15 cellular contexts compared by ENCODE assay signal in the genomic region with DNA sequence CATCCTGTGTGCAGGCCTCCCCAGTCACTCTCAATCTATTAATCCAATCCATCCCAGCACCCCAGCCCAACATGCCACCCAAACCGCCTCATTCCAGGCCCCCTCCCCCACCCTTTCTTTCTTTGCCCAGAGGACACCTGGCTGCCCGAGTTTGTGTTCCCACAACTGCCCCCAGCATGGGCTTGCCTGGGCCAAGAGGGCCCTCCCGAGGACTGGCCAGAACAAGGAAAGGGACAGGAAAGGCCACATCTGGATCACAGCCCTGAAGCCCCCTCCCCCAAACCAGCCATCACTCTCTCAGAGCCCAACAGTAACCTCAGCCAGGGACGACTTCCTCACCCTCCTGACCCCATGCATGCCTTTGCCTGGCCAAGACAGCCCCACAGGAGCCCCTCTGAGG. TPM values are rescaled to one million over a fixed set of nuclear protein-coding genes. Genes with fewer than 3 reads are reported as not detected.
DNase-seq lines count a peak whose midpoint lies in the region; ATAC-seq, FAIRE-seq and TF ChIP-seq lines count a peak whose summit lies in the region.
"Had no signal": no experiment of that assay in that cellular context is flagged by ENCODE, and none has a peak within 500 bp of the region (broad histone marks: within the 10 kb centered on the region; RNA-seq: fewer than 3 reads in every experiment).

No MANE protein-coding gene starts in this region.

- H3K79me2 ChIP-seq in fibroblast of lung (ENCODE audit: control insufficient read depth, insufficient read depth, low read length) = peaks cover 40% of the 10 kb centered on the region

- H2AFZ ChIP-seq in fibroblast of lung (ENCODE audit: low read length) = no peak overlapping the region

- WGBS in heart right ventricle, 2 donors = 65 to 78% methylated on average over 4 of the region's 4 CpGs
- WGBS in pancreas, 2 donors = 26 to 30% methylated on average over 4 of the region's 4 CpGs

- peak overlapping the region; percentile 83 for H3K4me2 ChIP-seq in fibroblast of lung (ENCODE audit: extremely low read depth, insufficient read depth, low read length)

- peak overlapping the region; percentile 20 for H3K9ac ChIP-seq in fibroblast of lung (ENCODE audit: insufficient read depth, low read length)

- DNase-seq in heart right ventricle (no peak), left cardiac atrium (no peak), fibroblast of lung (ENCODE audit: low read depth in 2 of 2) (no peak), pancreas (peak; percentile 75 to 92 (median 84)), left colon (no peak), Ammon's horn (ENCODE audit: low spot score) (no peak), medulla oblongata (ENCODE audit: extremely low spot score) (no peak), HTR-8/SVneo (ENCODE audit: insufficient read length, low spot score) (no peak)
- DNase-seq: activated CD4-positive, alpha-beta T cell treated with anti-CD3 and anti-CD28 coated beads, Interleukin-2, amount 50 U/mL, for 48 hours; activated effector memory CD4-positive, alpha-beta T cell treated with Interleukin-2 at 50 U/mL for 16 hours; DMS53; NCI-H1092 treated with DMSO at 0.1 percent for 48 hours; Peyer's patch; small intestine; T-helper 9 cell had no signal

- H3K27ac ChIP-seq in heart right ventricle (peak overlapping the region in 8 of 10 donors; percentile 48 to 85 (median 78)), fibroblast of lung (ENCODE audit: insufficient read depth, low read length) (peak overlapping the region; percentile 65), pancreas (peak overlapping the region; percentile 70 to 81 (median 78))

- peak overlapping the region in 9 of 10 donors; percentile 12 to 55 (median 48) for H3K4me3 ChIP-seq in heart right ventricle
- peak overlapping the region; percentile 27 to 83 (median 62) for H3K4me3 ChIP-seq in fibroblast of lung (replicated peaks in 1 of 4; ENCODE audit: control extremely low read depth in 1 of 4, insufficient read depth in 1 of 4, low read depth in 3 of 4, low read length in 4 of 4)
- H3K4me3 ChIP-seq in pancreas = peak overlapping the region; percentile 40 to 63 (median 58)

- H3K36me3 ChIP-seq in heart right ventricle (no peaks in the 10 kb centered on the region), fibroblast of lung (ENCODE audit: control insufficient read depth, insufficient read depth, low read length) (peaks cover 2% of the 10 kb centered on the region), pancreas (no peaks in the 10 kb centered on the region)
- H3K36me3 ChIP-seq: Peyer's patch had no signal

- intact Hi-C loops in heart right ventricle (cut with DNase I) (no loop called here), left cardiac atrium (cut with DNase I) (no loop called here), pancreas (cut with DNase I) (no loop called here), left colon (cut with DNase I, micrococcal nuclease) (no loop called here)

- FAIRE-seq in pancreas (lab: Jason Lieb, UNC) = no peak
- FAIRE-seq in HTR-8/SVneo (lab: Jason Lieb, UNC) = no peak
- FAIRE-seq: small intestine had no signal

- H3K27me3 ChIP-seq in heart right ventricle (no peaks in the 10 kb centered on the region), fibroblast of lung (ENCODE audit: control insufficient read depth, insufficient read depth, low read length) (no peaks in the 10 kb centered on the region), pancreas (no peaks in the 10 kb centered on the region)
- H3K27me3 ChIP-seq: Peyer's patch had no signal

- no peaks in the 10 kb centered on the region for H3K9me3 ChIP-seq in heart right ventricle
- H3K9me3 ChIP-seq in fibroblast of lung (ENCODE audit: control insufficient read depth, insufficient read depth, low read depth, low read length) = no peaks in the 10 kb centered on the region
- H3K9me3 ChIP-seq in pancreas = no peaks in the 10 kb centered on the region
- H3K9me3 ChIP-seq: Peyer's patch had no signal

- H3K4me1 ChIP-seq in heart right ventricle (peaks cover 7 to 48% (median 19%) of the 10 kb centered on the region in 9 donors), fibroblast of lung (ENCODE audit: control insufficient read depth, extremely low read depth, insufficient read depth, low read length) (peaks cover 7% of the 10 kb centered on the region), pancreas (peaks cover 4 to 37% (median 20%) of the 10 kb centered on the region in 3 donors)
- H3K4me1 ChIP-seq: Peyer's patch had no signal

- peaks cover 1% of the 10 kb centered on the region for H4K20me1 ChIP-seq in fibroblast of lung (ENCODE audit: control insufficient read depth, extremely low read depth, insufficient read depth, low read length)

- ATAC-seq in heart right ventricle = no peak
- ATAC-seq in left cardiac atrium = no peak
- peak; percentile 58 to 74 (median 63) for ATAC-seq in pancreas
- no peak for ATAC-seq in left colon

- no peak for TF ChIP-seq CTCF in heart right ventricle (IDR thresholded peaks at IDR 0.05)
- no peak for TF ChIP-seq CTCF in fibroblast of lung (conservative IDR thresholded peaks at IDR 0.05 in 1 of 2, IDR thresholded peaks at IDR 0.05 in 1 of 2; ENCODE audit: low read depth in 1 of 2, low read length in 2 of 2)
- no peak for TF ChIP-seq CTCF in pancreas (IDR thresholded peaks at IDR 0.05)

RNA-seq across cellular contexts. Expression of gene TNS1, which starts 1.2 kb away (rescaled TPM):
- total RNA-seq in heart right ventricle (100 to 1,000 TPM; 583 to 844 (median 738) TPM), left cardiac atrium (100 to 1,000 TPM; 436 to 508 TPM), fibroblast of lung (44.4 and 49.1 TPM in 2 replicates), pancreas (100 to 1,000 TPM in 4 of 6 donors, 10 to 100 TPM in 2; 90.4 to 166 (median 114) TPM), left colon (100 to 1,000 TPM in 1 of 2 donors, 10 to 100 TPM in 1; 27.8 to 149 TPM)
- polyA plus RNA-seq in heart right ventricle (100 to 1,000 TPM in 1 of 2 donors, 10 to 100 TPM in 1; 64.6 to 244 TPM), fibroblast of lung (13.9 and 47.1 TPM in 2 replicates), pancreas (10 to 100 TPM; 38.5 to 93.7 TPM)
- 24.7 and 106 TPM in 2 replicates for polyA plus RNA-seq in fibroblast of lung (2012)
- 212 and 695 TPM in 2 replicates for polyA minus RNA-seq in fibroblast of lung (ENCODE audit: low replicate concordance)

Comparison
In these comparisons a context has a peak if more than half of its experiments do, and no peak if none do; other contexts are left out.
1. ATAC-seq: peak in pancreas (4 of 4); none in heart right ventricle (0 of 8), left cardiac atrium (0 of 2) and left colon (single experiment).
2. DNase-seq: peak in pancreas (6 of 6); none in heart right ventricle (0 of 2), left cardiac atrium (single experiment), fibroblast of lung (0 of 2), left colon (0 of 2), Ammon's horn (single experiment), medulla oblongata (single experiment) and HTR-8/SVneo (single experiment).
3. Peak in every context shown above with its lines, with median percentiles within 50 percentile points of each other: H3K27ac ChIP-seq and H3K4me3 ChIP-seq.